In the genomic region with DNA sequence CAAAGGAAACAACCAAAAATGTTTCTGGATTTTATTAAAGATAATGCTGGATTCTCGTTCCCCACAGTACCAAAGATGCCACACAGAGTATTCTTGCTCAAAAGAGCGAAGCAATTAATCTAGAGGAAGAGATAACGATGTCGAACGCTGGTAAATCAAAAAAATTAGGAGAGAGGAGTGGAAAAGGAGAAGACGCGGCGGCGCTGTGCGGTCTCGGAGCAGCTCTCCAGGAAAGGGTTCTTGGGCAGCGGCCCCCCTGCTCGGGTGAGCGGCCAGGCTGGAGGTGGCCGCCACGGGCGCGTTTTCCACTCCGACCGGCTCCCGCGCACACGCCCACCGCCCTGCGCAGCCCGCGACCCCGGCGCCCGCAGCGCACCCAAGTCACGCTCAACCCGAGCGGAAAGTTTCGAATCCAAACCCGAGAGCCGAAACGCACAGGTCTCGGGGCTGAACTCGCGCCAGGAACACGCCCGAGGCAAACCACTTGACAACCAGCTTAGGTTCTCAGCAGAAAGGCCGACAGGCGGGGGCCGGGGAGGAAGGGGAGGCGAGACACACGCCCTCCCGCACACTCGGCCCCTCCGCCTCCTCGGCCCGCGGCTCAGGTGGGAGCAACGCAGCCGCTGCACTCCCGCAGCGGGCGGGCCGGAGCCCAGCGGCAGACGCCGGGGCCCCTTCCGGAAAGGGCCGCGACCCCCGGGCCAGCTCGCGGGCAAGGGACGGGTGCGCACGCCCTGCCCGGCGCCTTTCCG, we compare ENCODE assay signal across 1 cellular context.
TF ChIP-seq lines count a peak whose summit lies in the region.

No MANE protein-coding gene starts in this region.

TF ChIP-seq in K562, 482 proteins besides CTCF, POLR2A, EP300 and RAD21 (continued from another document and continues in another):
- TF ChIP-seq, protein P1, sequence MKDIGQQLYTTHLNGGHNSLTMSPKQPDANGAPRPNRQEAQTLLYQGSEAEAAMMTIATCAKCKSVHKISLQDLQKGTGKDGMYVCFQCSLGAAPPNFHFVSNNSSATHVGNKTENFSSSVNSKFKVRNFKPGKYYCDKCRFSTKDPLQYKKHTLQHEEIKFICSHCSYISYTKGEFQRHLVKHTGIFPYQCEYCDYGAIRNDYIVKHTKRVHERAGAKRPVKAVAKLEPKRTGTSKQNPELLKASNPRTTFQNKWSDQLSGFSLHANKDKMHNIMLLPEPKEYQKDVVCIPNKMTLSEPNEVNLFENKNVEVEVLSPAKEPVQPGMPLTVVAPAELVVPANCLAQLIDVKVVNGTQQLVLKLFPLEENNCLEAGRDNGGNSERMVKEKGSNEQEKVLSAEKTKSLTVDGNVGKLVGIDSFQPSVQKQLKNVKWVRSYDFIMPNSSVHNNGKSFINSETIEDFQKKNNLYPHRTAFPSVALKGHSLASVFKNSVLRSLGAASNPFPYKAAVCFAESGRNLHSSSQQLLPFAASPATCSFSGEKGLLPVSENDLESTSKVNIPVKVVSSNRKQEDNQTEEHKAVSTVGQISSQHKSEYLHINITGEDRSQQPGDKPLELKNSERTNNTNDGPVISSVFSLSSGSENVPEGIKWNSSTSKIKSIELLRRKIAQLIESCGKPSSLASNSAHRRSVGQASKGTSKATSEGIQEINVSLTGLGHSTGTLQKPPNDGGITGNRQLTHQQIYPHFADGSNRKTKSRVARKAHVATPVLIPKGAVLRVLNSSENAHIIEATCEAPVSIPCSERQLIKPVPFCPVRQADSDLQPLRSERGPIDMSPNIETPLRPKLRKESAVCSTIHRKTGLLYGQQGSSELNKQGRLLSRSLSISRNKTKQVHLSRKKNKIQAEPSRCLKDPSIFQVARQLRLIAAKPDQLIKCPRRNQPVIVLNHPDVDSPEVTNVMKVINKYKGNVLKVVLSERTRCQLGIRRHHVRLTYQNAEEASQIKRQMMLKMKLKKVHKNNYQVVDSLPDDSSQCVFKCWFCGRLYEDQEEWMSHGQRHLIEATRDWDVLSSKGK (CRISPR knock-in tag; IDR thresholded peaks at IDR 0.05) = no peak
- TF ChIP-seq ESRRA (IDR thresholded peaks at IDR 0.05; ENCODE audit: borderline replicate concordance, low read depth) = no peak; the same call in 1 of the 2 replicates
- TF ChIP-seq CREB1 (IDR thresholded peaks at IDR 0.05) = no peak
- no peak for TF ChIP-seq CREB1 (CRISPR knock-in tag; IDR thresholded peaks at IDR 0.05)
- TF ChIP-seq, protein P2, sequence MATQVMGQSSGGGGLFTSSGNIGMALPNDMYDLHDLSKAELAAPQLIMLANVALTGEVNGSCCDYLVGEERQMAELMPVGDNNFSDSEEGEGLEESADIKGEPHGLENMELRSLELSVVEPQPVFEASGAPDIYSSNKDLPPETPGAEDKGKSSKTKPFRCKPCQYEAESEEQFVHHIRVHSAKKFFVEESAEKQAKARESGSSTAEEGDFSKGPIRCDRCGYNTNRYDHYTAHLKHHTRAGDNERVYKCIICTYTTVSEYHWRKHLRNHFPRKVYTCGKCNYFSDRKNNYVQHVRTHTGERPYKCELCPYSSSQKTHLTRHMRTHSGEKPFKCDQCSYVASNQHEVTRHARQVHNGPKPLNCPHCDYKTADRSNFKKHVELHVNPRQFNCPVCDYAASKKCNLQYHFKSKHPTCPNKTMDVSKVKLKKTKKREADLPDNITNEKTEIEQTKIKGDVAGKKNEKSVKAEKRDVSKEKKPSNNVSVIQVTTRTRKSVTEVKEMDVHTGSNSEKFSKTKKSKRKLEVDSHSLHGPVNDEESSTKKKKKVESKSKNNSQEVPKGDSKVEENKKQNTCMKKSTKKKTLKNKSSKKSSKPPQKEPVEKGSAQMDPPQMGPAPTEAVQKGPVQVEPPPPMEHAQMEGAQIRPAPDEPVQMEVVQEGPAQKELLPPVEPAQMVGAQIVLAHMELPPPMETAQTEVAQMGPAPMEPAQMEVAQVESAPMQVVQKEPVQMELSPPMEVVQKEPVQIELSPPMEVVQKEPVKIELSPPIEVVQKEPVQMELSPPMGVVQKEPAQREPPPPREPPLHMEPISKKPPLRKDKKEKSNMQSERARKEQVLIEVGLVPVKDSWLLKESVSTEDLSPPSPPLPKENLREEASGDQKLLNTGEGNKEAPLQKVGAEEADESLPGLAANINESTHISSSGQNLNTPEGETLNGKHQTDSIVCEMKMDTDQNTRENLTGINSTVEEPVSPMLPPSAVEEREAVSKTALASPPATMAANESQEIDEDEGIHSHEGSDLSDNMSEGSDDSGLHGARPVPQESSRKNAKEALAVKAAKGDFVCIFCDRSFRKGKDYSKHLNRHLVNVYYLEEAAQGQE (CRISPR knock-in tag; IDR thresholded peaks at IDR 0.05; ENCODE audit: low read depth) = peak; percentile 40; the same call in 1 of the 2 replicates
- TF ChIP-seq HDAC2 (IDR thresholded peaks at IDR 0.05) = no peak
- TF ChIP-seq BMI1 (IDR thresholded peaks at IDR 0.05; ENCODE audit: low read length) = no peak
- no peak; the same call in 1 of the 2 replicates for TF ChIP-seq PHF8 (IDR thresholded peaks at IDR 0.05; ENCODE audit: borderline replicate concordance, low read length)
- no peak for TF ChIP-seq DDX20 (tag; IDR thresholded peaks at IDR 0.05; ENCODE audit: low read depth)
- TF ChIP-seq POLR2G (IDR thresholded peaks at IDR 0.05; ENCODE audit: low read depth, low read length) = peak; percentile 50; the same call in 1 of the 2 replicates
- no peak for TF ChIP-seq ZNF124 (CRISPR knock-in tag; IDR thresholded peaks at IDR 0.05)
- TF ChIP-seq, protein P3, sequence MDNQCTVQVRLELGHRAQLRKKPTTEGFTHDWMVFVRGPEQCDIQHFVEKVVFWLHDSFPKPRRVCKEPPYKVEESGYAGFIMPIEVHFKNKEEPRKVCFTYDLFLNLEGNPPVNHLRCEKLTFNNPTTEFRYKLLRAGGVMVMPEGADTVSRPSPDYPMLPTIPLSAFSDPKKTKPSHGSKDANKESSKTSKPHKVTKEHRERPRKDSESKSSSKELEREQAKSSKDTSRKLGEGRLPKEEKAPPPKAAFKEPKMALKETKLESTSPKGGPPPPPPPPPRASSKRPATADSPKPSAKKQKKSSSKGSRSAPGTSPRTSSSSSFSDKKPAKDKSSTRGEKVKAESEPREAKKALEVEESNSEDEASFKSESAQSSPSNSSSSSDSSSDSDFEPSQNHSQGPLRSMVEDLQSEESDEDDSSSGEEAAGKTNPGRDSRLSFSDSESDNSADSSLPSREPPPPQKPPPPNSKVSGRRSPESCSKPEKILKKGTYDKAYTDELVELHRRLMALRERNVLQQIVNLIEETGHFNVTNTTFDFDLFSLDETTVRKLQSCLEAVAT (IDR thresholded peaks at IDR 0.05) = no peak
- peak; percentile 79; the same call in 1 of the 2 replicates for TF ChIP-seq CTBP1 (IDR thresholded peaks at IDR 0.05; ENCODE audit: borderline replicate concordance)
- TF ChIP-seq HIVEP1 (CRISPR knock-in tag; IDR thresholded peaks at IDR 0.05) = no peak
- no peak for TF ChIP-seq ZNF174 (CRISPR knock-in tag; IDR thresholded peaks at IDR 0.05)
- TF ChIP-seq ELF2 (CRISPR knock-in tag; IDR thresholded peaks at IDR 0.05) = peak; percentile 76; the same call in 1 of the 2 replicates
- TF ChIP-seq DIDO1 (tag; IDR thresholded peaks at IDR 0.05; ENCODE audit: low read depth) = no peak
- TF ChIP-seq NCOA1 (IDR thresholded peaks at IDR 0.05; ENCODE audit: low read depth) = no peak
- TF ChIP-seq ZC3H8 (IDR thresholded peaks at IDR 0.05) = no peak
- no peak for TF ChIP-seq NFRKB (IDR thresholded peaks at IDR 0.05; ENCODE audit: low read depth)
- TF ChIP-seq KAT7 (CRISPR knock-in tag; IDR thresholded peaks at IDR 0.05; ENCODE audit: borderline replicate concordance) = no peak
- no peak for TF ChIP-seq SP1 (CRISPR knock-in tag; IDR thresholded peaks at IDR 0.05)
- TF ChIP-seq, protein P4, sequence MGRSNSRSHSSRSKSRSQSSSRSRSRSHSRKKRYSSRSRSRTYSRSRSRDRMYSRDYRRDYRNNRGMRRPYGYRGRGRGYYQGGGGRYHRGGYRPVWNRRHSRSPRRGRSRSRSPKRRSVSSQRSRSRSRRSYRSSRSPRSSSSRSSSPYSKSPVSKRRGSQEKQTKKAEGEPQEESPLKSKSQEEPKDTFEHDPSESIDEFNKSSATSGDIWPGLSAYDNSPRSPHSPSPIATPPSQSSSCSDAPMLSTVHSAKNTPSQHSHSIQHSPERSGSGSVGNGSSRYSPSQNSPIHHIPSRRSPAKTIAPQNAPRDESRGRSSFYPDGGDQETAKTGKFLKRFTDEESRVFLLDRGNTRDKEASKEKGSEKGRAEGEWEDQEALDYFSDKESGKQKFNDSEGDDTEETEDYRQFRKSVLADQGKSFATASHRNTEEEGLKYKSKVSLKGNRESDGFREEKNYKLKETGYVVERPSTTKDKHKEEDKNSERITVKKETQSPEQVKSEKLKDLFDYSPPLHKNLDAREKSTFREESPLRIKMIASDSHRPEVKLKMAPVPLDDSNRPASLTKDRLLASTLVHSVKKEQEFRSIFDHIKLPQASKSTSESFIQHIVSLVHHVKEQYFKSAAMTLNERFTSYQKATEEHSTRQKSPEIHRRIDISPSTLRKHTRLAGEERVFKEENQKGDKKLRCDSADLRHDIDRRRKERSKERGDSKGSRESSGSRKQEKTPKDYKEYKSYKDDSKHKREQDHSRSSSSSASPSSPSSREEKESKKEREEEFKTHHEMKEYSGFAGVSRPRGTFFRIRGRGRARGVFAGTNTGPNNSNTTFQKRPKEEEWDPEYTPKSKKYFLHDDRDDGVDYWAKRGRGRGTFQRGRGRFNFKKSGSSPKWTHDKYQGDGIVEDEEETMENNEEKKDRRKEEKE (IDR thresholded peaks at IDR 0.05; ENCODE audit: borderline replicate concordance in 1 of 2, control insufficient read depth in 1 of 2, low read depth in 2 of 2, low read length in 1 of 2) = 0 out of 4 replicates have a peak, but pooled peaks of 1 of the 2 experiments have one; percentile 64
- TF ChIP-seq, protein P5, sequence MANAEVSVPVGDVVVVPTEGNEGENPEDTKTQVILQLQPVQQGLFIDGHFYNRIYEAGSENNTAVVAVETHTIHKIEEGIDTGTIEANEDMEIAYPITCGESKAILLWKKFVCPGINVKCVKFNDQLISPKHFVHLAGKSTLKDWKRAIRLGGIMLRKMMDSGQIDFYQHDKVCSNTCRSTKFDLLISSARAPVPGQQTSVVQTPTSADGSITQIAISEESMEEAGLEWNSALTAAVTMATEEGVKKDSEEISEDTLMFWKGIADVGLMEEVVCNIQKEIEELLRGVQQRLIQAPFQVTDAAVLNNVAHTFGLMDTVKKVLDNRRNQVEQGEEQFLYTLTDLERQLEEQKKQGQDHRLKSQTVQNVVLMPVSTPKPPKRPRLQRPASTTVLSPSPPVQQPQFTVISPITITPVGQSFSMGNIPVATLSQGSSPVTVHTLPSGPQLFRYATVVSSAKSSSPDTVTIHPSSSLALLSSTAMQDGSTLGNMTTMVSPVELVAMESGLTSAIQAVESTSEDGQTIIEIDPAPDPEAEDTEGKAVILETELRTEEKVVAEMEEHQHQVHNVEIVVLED (CRISPR knock-in tag; IDR thresholded peaks at IDR 0.05) = no peak
- no peak for TF ChIP-seq ADNP (tag; IDR thresholded peaks at IDR 0.05)
- TF ChIP-seq KDM4B (IDR thresholded peaks at IDR 0.05; ENCODE audit: borderline replicate concordance in 2 of 2, low read depth in 1 of 2) = no peak
- TF ChIP-seq, protein P6, sequence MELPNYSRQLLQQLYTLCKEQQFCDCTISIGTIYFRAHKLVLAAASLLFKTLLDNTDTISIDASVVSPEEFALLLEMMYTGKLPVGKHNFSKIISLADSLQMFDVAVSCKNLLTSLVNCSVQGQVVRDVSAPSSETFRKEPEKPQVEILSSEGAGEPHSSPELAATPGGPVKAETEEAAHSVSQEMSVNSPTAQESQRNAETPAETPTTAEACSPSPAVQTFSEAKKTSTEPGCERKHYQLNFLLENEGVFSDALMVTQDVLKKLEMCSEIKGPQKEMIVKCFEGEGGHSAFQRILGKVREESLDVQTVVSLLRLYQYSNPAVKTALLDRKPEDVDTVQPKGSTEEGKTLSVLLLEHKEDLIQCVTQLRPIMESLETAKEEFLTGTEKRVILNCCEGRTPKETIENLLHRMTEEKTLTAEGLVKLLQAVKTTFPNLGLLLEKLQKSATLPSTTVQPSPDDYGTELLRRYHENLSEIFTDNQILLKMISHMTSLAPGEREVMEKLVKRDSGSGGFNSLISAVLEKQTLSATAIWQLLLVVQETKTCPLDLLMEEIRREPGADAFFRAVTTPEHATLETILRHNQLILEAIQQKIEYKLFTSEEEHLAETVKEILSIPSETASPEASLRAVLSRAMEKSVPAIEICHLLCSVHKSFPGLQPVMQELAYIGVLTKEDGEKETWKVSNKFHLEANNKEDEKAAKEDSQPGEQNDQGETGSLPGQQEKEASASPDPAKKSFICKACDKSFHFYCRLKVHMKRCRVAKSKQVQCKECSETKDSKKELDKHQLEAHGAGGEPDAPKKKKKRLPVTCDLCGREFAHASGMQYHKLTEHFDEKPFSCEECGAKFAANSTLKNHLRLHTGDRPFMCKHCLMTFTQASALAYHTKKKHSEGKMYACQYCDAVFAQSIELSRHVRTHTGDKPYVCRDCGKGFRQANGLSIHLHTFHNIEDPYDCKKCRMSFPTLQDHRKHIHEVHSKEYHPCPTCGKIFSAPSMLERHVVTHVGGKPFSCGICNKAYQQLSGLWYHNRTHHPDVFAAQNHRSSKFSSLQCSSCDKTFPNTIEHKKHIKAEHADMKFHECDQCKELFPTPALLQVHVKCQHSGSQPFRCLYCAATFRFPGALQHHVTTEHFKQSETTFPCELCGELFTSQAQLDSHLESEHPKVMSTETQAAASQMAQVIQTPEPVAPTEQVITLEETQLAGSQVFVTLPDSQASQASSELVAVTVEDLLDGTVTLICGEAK (IDR thresholded peaks at IDR 0.05) = peak; percentile 56; the same call in 1 of the 2 replicates
- TF ChIP-seq, protein P6 (CRISPR knock-in tag; IDR thresholded peaks at IDR 0.05) = no peak
